9 cellular contexts compared by ENCODE assay signal in the genomic region with DNA sequence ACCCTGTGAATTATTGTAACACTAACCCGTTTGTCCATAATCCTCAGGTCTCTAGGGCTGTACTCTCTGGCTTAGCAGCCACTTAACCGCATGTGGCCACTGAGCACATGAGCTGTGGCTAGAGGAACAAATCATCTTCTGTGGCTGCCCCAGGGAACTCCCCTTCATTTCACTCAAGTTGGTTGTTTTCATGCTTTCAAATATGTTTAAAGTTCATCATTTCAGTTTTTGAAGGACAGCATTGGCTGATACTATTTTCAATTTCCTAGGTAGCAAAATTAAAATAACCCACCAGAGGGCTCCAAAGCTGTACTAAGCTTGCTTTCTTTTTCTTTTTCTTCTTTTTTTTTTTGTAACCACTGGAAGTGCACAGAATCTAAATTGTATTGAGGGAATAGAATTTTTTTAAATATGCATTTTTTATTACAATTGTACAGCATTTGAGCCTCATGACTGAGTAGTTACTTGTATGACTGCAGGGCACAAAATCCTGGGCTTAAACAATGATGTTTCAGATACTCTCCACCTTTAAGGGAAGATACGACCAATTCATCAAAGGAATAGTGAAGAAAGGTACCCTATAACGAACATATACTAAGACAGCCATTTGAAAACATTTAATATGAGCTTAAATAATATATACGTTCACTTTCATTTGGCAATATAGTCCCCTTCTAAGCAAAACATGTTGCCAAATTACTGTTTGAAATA. TPM values are rescaled to one million over a fixed set of nuclear protein-coding genes. Genes with fewer than 3 reads are reported as not detected.
DNase-seq lines count a peak whose midpoint lies in the region; ATAC-seq, FAIRE-seq and TF ChIP-seq lines count a peak whose summit lies in the region.
"Had no signal": no experiment of that assay in that cellular context is flagged by ENCODE, and none has a peak within 500 bp of the region (broad histone marks: within the 10 kb centered on the region; RNA-seq: fewer than 3 reads in every experiment).

No MANE protein-coding gene starts in this region.

- CTCF ChIA-PET in Panc1 (lab: Charles Lee) = interaction anchor here (0.6 kb wide), 1 partner anchor 1118 kb away, joined by 3 read pairs; no protein-coding TSS in a partner anchor

- H3K27ac ChIP-seq in cardiac muscle cell = no peak overlapping the region
- H3K27ac ChIP-seq in right atrium auricular region = no peak overlapping the region
- H3K27ac ChIP-seq in Panc1 (ENCODE audit: low read length) = no peak overlapping the region

- DNase-seq in cardiac muscle cell (ENCODE audit: low read depth in 1 of 2, low spot score in 1 of 2) (peak; percentile 23 to 60), right atrium auricular region (ENCODE audit: low spot score) (no peak), Panc1 (ENCODE audit: low read depth, low spot score) (no peak), frontal cortex (ENCODE audit: low spot score in 2 of 2) (no peak), type B pancreatic cell (ENCODE audit: extremely low spot score, unreplicated experiment) (no peak), NCI-H446 treated with DMSO at 0.1 percent for 48 hours (lab: John Stamatoyannopoulos, UW) (no peak), NCI-H1436 treated with DMSO at 0.1 percent for 48 hours (lab: John Stamatoyannopoulos, UW) (no peak)
- DNase-seq in stimulated activated CD8-positive, alpha-beta memory T cell treated with anti-CD3 and anti-CD28 coated beads, Interleukin-4, amount 100 ng/mL, for 48 hours = no peak

- H3K4me3 ChIP-seq in cardiac muscle cell (no peak overlapping the region), right atrium auricular region (no peak overlapping the region), Panc1 (ENCODE audit: low read depth in 2 of 2, low read length in 2 of 2) (no peak overlapping the region)

- in situ Hi-C loops in Panc1 (cut with HindIII; ENCODE audit: low pct_unique_long_range_greater_than_20kb, low sequenced_read_pairs) = no loop called here

- H3K9me3 Mint-ChIP-seq in type B pancreatic cell = no peaks in the 10 kb centered on the region
- H3K9me3 Mint-ChIP-seq: activated naive CD4-positive, alpha-beta T cell treated with anti-CD3 and anti-CD28 coated beads, Interleukin-2, amount 50 U/mL, for 72 hours had no signal

- H3K27me3 ChIP-seq in cardiac muscle cell (no peaks in the 10 kb centered on the region), right atrium auricular region (no peaks in the 10 kb centered on the region), Panc1 (ENCODE audit: control insufficient read depth, insufficient read depth, low read length) (no peaks in the 10 kb centered on the region)

- H3K27me3 Mint-ChIP-seq in type B pancreatic cell = no peaks in the 10 kb centered on the region

- H3K4me3 Mint-ChIP-seq in type B pancreatic cell = no peak overlapping the region

- peak; percentile 42 for FAIRE-seq in frontal cortex (lab: Jason Lieb, UNC)

- H3K4me1 ChIP-seq in cardiac muscle cell (ENCODE audit: low read depth) (peaks cover 5% of the 10 kb centered on the region), right atrium auricular region (no peaks in the 10 kb centered on the region), Panc1 (ENCODE audit: control insufficient read depth, insufficient read depth, low read length) (no peaks in the 10 kb centered on the region)

- BruUV-seq in Panc1 (replicated peaks; lab: Mats Ljungman, UMichigan) = no TSS peak

- H3K9me3 ChIP-seq in cardiac muscle cell (ENCODE audit: low read depth) = no peaks in the 10 kb centered on the region
- no peaks in the 10 kb centered on the region for H3K9me3 ChIP-seq in right atrium auricular region
- H3K9me3 ChIP-seq in Panc1 (ENCODE audit: control insufficient read depth, insufficient read depth, low read depth, low read length) = no peaks in the 10 kb centered on the region

- POLR2A ChIA-PET in Panc1 (lab: Charles Lee) = no interaction called here

- H3K27ac Mint-ChIP-seq in type B pancreatic cell = no peak overlapping the region
- H3K27ac Mint-ChIP-seq: activated naive CD4-positive, alpha-beta T cell treated with anti-CD3 and anti-CD28 coated beads, Interleukin-2, amount 50 U/mL, for 72 hours had no signal

- H3K36me3 Mint-ChIP-seq in type B pancreatic cell = no peaks in the 10 kb centered on the region
- H3K36me3 Mint-ChIP-seq: activated naive CD4-positive, alpha-beta T cell treated with anti-CD3 and anti-CD28 coated beads, Interleukin-2, amount 50 U/mL, for 72 hours had no signal

- H3K4me1 Mint-ChIP-seq in type B pancreatic cell (ENCODE audit: unreplicated experiment) = peaks cover 12% of the 10 kb centered on the region

- H3K36me3 ChIP-seq in cardiac muscle cell (no peaks in the 10 kb centered on the region), right atrium auricular region (no peaks in the 10 kb centered on the region), Panc1 (ENCODE audit: control insufficient read depth, insufficient read depth, low read length) (no peaks in the 10 kb centered on the region)

- TF ChIP-seq CTCF in cardiac muscle cell (IDR thresholded peaks at IDR 0.05; ENCODE audit: low read depth, low read length) = peak; percentile 57
- TF ChIP-seq CTCF in right atrium auricular region (IDR thresholded peaks at IDR 0.05) = peak in 1 of 2 donors; percentile 68
- peak; percentile 58 for TF ChIP-seq CTCF in Panc1 (IDR thresholded peaks at IDR 0.05)
- peak; percentile 76 for TF ChIP-seq CTCF in type B pancreatic cell (conservative IDR thresholded peaks at IDR 0.05)

- ATAC-seq in Panc1 = no peak

- intact Hi-C loops in Panc1 (cut with micrococcal nuclease; ENCODE audit: unreplicated experiment) = loop anchor here (5.0 kb wide), 1 partner anchor 370 kb away; no protein-coding TSS in a partner anchor

RNA-seq across cellular contexts. Expression of a gene that starts 38.6 kb away (rescaled TPM):
- total RNA-seq in cardiac muscle cell (0.03 and 0.11 TPM in 2 replicates), right atrium auricular region (10 to 100 TPM; 10.8 to 26.0 TPM), Panc1 (2021; ENCODE audit: unreplicated experiment) (0.21 TPM), frontal cortex (3.7 TPM), type B pancreatic cell (ENCODE audit: low replicate concordance) (0.74 and 0.80 TPM in 2 replicates)
- polyA plus RNA-seq in cardiac muscle cell = 0.07 and 0.22 TPM in 2 replicates
- not detected for polyA plus RNA-seq in Panc1 (2012; ENCODE audit: insufficient read length)
- total RNA-seq: activated naive CD4-positive, alpha-beta T cell treated with anti-CD3 and anti-CD28 coated beads, Interleukin-2, amount 50 U/mL, for 72 hours had no signal

Comparison
In these comparisons a context has a peak if more than half of its experiments do, and no peak if none do; other contexts are left out.
1. DNase-seq: peak in cardiac muscle cell (2 of 2); none in right atrium auricular region (single experiment), Panc1 (single experiment), frontal cortex (0 of 2), type B pancreatic cell (single experiment), NCI-H446 treated with DMSO at 0.1 percent for 48 hours (single experiment), NCI-H1436 treated with DMSO at 0.1 percent for 48 hours (single experiment) and stimulated activated CD8-positive, alpha-beta memory T cell treated with anti-CD3 and anti-CD28 coated beads, Interleukin-4, amount 100 ng/mL, for 48 hours (single experiment).